10 cellular contexts compared by ENCODE assay signal in genomic region chr10:50322075-50322474, GRCh38.
A peak's percentile ranks its signal among the peaks of the same experiment; 100 is the strongest.
DNase-seq lines count a peak whose midpoint lies in the region; ATAC-seq, FAIRE-seq and TF ChIP-seq lines count a peak whose summit lies in the region.
"Had no signal": no experiment of that assay in that cellular context is flagged by ENCODE, and none has a peak within 500 bp of the region (broad histone marks: within the 10 kb centered on the region; RNA-seq: fewer than 3 reads in every experiment).

No MANE protein-coding gene starts in this region.

- BruUV-seq in K562 (replicated peaks; lab: Mats Ljungman, UMichigan), result no TSS peak

- FAIRE-seq in K562 (lab: Jason Lieb, UNC), result no peak

- in situ Hi-C loops in K562 (cut with MboI), result no loop called here

- CTCF ChIA-PET in K562 (lab: Yijun Ruan, JAX; ENCODE audit: low intra/inter-chr PET ratio), result no interaction called here

- H3K79me2 ChIP-seq in K562 (ENCODE audit: control insufficient read depth, insufficient read depth, low read length), result peaks cover 91% of the 10 kb centered on the region

- H3K4me2 ChIP-seq in K562 (ENCODE audit: insufficient read depth, low read length), result peak overlapping the region; percentile 45; the same call in 1 of the 2 replicates

- no peak for TF ChIP-seq CTCF in K562 (IDR thresholded peaks at IDR 0.05 in 2 of 3, conservative IDR thresholded peaks at IDR 0.05 in 1 of 3; ENCODE audit: insufficient read depth in 2 of 3, low read depth in 1 of 3, low read length in 3 of 3)

- no peaks in the 10 kb centered on the region for H4K20me1 ChIP-seq in K562 (replicated peaks; ENCODE audit: control insufficient read depth, insufficient read depth, low read length)

- H3K9ac ChIP-seq in K562 (ENCODE audit: insufficient read depth in 1 of 2, low read depth in 2 of 2, low read length in 2 of 2), result peak overlapping the region in 1 of 2 experiments; percentile 16; a peak in 1 of 4 replicates

- no peaks in the 10 kb centered on the region for H3K9me1 ChIP-seq in K562 (ENCODE audit: control insufficient read depth, insufficient read depth, low read length)

- H3K4me1 ChIP-seq in K562 (replicated peaks in 1 of 2; ENCODE audit: control insufficient read depth in 2 of 2, insufficient read depth in 2 of 2, low read length in 2 of 2), result peaks cover 17 to 69% of the 10 kb centered on the region in 2 experiments
- H3K4me1 ChIP-seq: HAP-1 had no signal

- POLR2A ChIA-PET in K562 (lab: Yijun Ruan, JAX), result interaction anchor here (1.4 to 1.5 kb wide), 2 partner anchors 9 kb away, joined by 4 to 5 read pairs; no protein-coding TSS in a partner anchor

- WGBS in K562 (ENCODE audit: insufficient coverage, low coverage, missing lambda C conversion rate), result 54% methylated on average over 3 of the region's 3 CpGs

- peaks cover 80% of the 10 kb centered on the region for H3K36me3 ChIP-seq in K562 (ENCODE audit: control insufficient read depth, insufficient read depth, low read length)
- H3K36me3 ChIP-seq: HAP-1 had no signal

- intact Hi-C loops in K562 (cut with micrococcal nuclease), result loop anchor here (1.0 to 10.0 kb wide), 2 partner anchors 8 to 1137 kb away; partner anchors contain the start of gene TMEM273

- TF ChIP-seq POLR2A in K562 (conservative IDR thresholded peaks at IDR 0.05), result no peak

- no peak for TF ChIP-seq EP300 in K562 (IDR thresholded peaks at IDR 0.05; ENCODE audit: low read length)

- DNase-seq in EL (peak; percentile 31), K562 (ENCODE audit: extremely low read depth in 1 of 4, low spot score in 3 of 4) (peak in 1 of 4 experiments; percentile 65), left kidney (ENCODE audit: low read depth, low spot score) (peak; percentile 9), left lobe of liver (ENCODE audit: low spot score) (no peak), T-helper 1 cell (no peak)
- DNase-seq: stimulated activated naive CD8-positive, alpha-beta T cell treated with anti-CD3 and anti-CD28 coated beads, Interleukin-15, amount 100 ng/mL, for 72 hours had no signal

- H3K9me3 ChIP-seq in K562 (replicated peaks; ENCODE audit: control insufficient read depth, insufficient read depth, low read depth, low read length), result no peaks in the 10 kb centered on the region
- H3K9me3 ChIP-seq: HAP-1 had no signal

- ATAC-seq in HG02981 (IDR thresholded peaks at IDR 0.05; ENCODE audit: unreplicated experiment), result peak; percentile 51
- ATAC-seq in K562, result no peak
- no peak for ATAC-seq in GM18519 (IDR thresholded peaks at IDR 0.05; ENCODE audit: low FRiP score, unreplicated experiment)
- no peak for ATAC-seq in left lobe of liver
- ATAC-seq: stimulated activated naive CD8-positive, alpha-beta T cell treated with anti-CD3 and anti-CD28 coated beads, Interleukin-15, amount 100 ng/mL, for 72 hours had no signal

- H3K27ac ChIP-seq in K562 (ENCODE audit: extremely low read depth, low read depth, low read length), result peak overlapping the region; percentile 54; the same call in 2 of the 3 replicates
- H3K27ac ChIP-seq: VCaP had no signal

- H3K27me3 ChIP-seq in K562 (ENCODE audit: control insufficient read depth in 2 of 2, insufficient read depth in 2 of 2, low read length in 2 of 2), result no peaks in the 10 kb centered on the region

- H2AFZ ChIP-seq in K562 (ENCODE audit: low read depth, low read length), result no peak overlapping the region

- no peak for TF ChIP-seq RAD21 in K562 (CRISPR knock-in tag; conservative IDR thresholded peaks at IDR 0.05 in 1 of 2, IDR thresholded peaks at IDR 0.05 in 1 of 2)

- no peak overlapping the region for H3K4me3 ChIP-seq in K562
- H3K4me3 ChIP-seq: HAP-1 had no signal

TF ChIP-seq in K562, 482 proteins besides CTCF, POLR2A, EP300 and RAD21 (continues in another document):
- TF ChIP-seq PBX2 (CRISPR knock-in tag; IDR thresholded peaks at IDR 0.05; ENCODE audit: low read depth), result no peak
- TF ChIP-seq PBX2 (tag; conservative IDR thresholded peaks at IDR 0.05; ENCODE audit: low read depth), result 0 out of 2 replicates have a peak, but pooled peaks have one; percentile 15
- 0 out of 2 replicates have a peak, but pooled peaks have one; percentile 10 for TF ChIP-seq ZNF668 (CRISPR knock-in tag; IDR thresholded peaks at IDR 0.05)
- TF ChIP-seq ZBTB9 (CRISPR knock-in tag; IDR thresholded peaks at IDR 0.05), result 0 out of 2 replicates have a peak, but pooled peaks have one; percentile 33
- no peak for TF ChIP-seq TAF9B (IDR thresholded peaks at IDR 0.05; ENCODE audit: partially characterized antibody)
- no peak for TF ChIP-seq SLC30A9 (CRISPR knock-in tag; IDR thresholded peaks at IDR 0.05)
- peak; percentile 92 for TF ChIP-seq FOXJ3 (CRISPR knock-in tag; IDR thresholded peaks at IDR 0.05)
- no peak for TF ChIP-seq STAT6 (CRISPR knock-in tag; IDR thresholded peaks at IDR 0.05)
- peak; percentile 16; the same call in 1 of the 2 replicates for TF ChIP-seq TEAD4 (IDR thresholded peaks at IDR 0.05; ENCODE audit: low read length)
- TF ChIP-seq TEAD4 (CRISPR knock-in tag; IDR thresholded peaks at IDR 0.05; ENCODE audit: borderline replicate concordance), result no peak
- no peak for TF ChIP-seq E2F4 (CRISPR knock-in tag; IDR thresholded peaks at IDR 0.05; ENCODE audit: low read depth)
- no peak for TF ChIP-seq ELF2 (CRISPR knock-in tag; IDR thresholded peaks at IDR 0.05)
- TF ChIP-seq FOXJ2 (tag; IDR thresholded peaks at IDR 0.05), result peak; percentile 98
- no peak for TF ChIP-seq E2F1 (CRISPR knock-in tag; IDR thresholded peaks at IDR 0.05)

Comparison
In these comparisons a context has a peak if more than half of its experiments do, and no peak if none do; other contexts are left out.
1. DNase-seq: peak in EL (single experiment) and left kidney (single experiment); none in left lobe of liver (single experiment) and T-helper 1 cell (0 of 5).